Comparison of ENCODE assay signal across 2 cellular contexts in genomic region chr3:197480320-197480719, GRCh38.
TF ChIP-seq lines count a peak whose summit lies in the region.

No MANE protein-coding gene starts in this region.

TF ChIP-seq in HepG2, 621 proteins besides CTCF, POLR2A, EP300 and RAD21:
- TF ChIP-seq HNRNPK (IDR thresholded peaks at IDR 0.05; ENCODE audit: low read depth, low read length, poor library complexity, severe bottlenecking), result no peak
- no peak for TF ChIP-seq ATF7 (IDR thresholded peaks at IDR 0.05)
- no peak for TF ChIP-seq ATF7 (CRISPR knock-in tag; IDR thresholded peaks at IDR 0.05)
- TF ChIP-seq MED1 (CRISPR knock-in tag; IDR thresholded peaks at IDR 0.05), result no peak
- TF ChIP-seq ZNF18 (CRISPR knock-in tag; IDR thresholded peaks at IDR 0.05; ENCODE audit: insufficient replicate concordance), result no peak
- TF ChIP-seq ZFP82 (CRISPR knock-in tag; IDR thresholded peaks at IDR 0.05; ENCODE audit: borderline replicate concordance), result no peak
- TF ChIP-seq ATF6 (CRISPR knock-in tag; conservative IDR thresholded peaks at IDR 0.05), result no peak
TF ChIP-seq in HepG2: peak in this region for 0.

TF ChIP-seq in H1, 55 proteins besides CTCF, POLR2A, EP300 and RAD21:
- TF ChIP-seq POLR2AphosphoS5 (IDR thresholded peaks at IDR 0.05; ENCODE audit: low read depth, low read length) (no peak), ATF2 (IDR thresholded peaks at IDR 0.05; ENCODE audit: low read length) (no peak), CEBPB (IDR thresholded peaks at IDR 0.05; ENCODE audit: low read depth, low read length) (no peak), TCF12 (IDR thresholded peaks at IDR 0.05; ENCODE audit: low read depth, low read length) (no peak), CTBP2 (IDR thresholded peaks at IDR 0.05; ENCODE audit: borderline replicate concordance, insufficient read depth, insufficient read length, low read length) (no peak), TEAD4 (IDR thresholded peaks at IDR 0.05; ENCODE audit: low read depth, low read length) (no peak), EZH2 (IDR thresholded peaks at IDR 0.05; ENCODE audit: low read depth, low read length, severe bottlenecking) (no peak), HDAC2 (IDR thresholded peaks at IDR 0.05; ENCODE audit: borderline replicate concordance in 1 of 2, low read depth in 2 of 2, low read length in 2 of 2) (no peak)
TF ChIP-seq in H1: peak in this region for 0.
